ENCODE assay signal across 17 cellular contexts in genomic region chr3:197201840-197202452, GRCh38.
DNase-seq lines count a peak whose midpoint lies in the region; ATAC-seq, FAIRE-seq and TF ChIP-seq lines count a peak whose summit lies in the region.
"Had no signal": no experiment of that assay in that cellular context is flagged by ENCODE, and none has a peak within 500 bp of the region (broad histone marks: within the 10 kb centered on the region; RNA-seq: fewer than 3 reads in every experiment).

No MANE protein-coding gene starts in this region.

- no peak overlapping the region for H3K27ac ChIP-seq in RWPE2 (ENCODE audit: poor library complexity, severe bottlenecking)
- H3K27ac ChIP-seq: Peyer's patch, SJSA1 had no signal

- peak; percentile 20 for FAIRE-seq in GM12891 (lab: Jason Lieb, UNC)

- H3K36me3 ChIP-seq in Caco-2 (ENCODE audit: control insufficient read depth, insufficient read depth, low read length) (no peaks in the 10 kb centered on the region), RWPE2 (ENCODE audit: low read depth) (no peaks in the 10 kb centered on the region)
- H3K36me3 ChIP-seq: MG63, Peyer's patch, SJSA1 had no signal

- H3K4me3 Mint-ChIP-seq in Caco-2 (ENCODE audit: unreplicated experiment) (no peak overlapping the region), memory B cell (no peak overlapping the region)

- H3K4me1 Mint-ChIP-seq in Caco-2 (ENCODE audit: low read depth, unreplicated experiment) (peaks cover 12% of the 10 kb centered on the region), memory B cell (peaks cover 29% of the 10 kb centered on the region)

- H3K9me3 ChIP-seq in Caco-2 (no peaks in the 10 kb centered on the region), RWPE2 (ENCODE audit: severe bottlenecking) (no peaks in the 10 kb centered on the region)
- H3K9me3 ChIP-seq: MG63, Peyer's patch, SJSA1 had no signal

- no peak for TF ChIP-seq POLR2A in GM12891 (IDR thresholded peaks at IDR 0.05; ENCODE audit: low read depth, low read length)

- H3K4me3 ChIP-seq in Caco-2 (ENCODE audit: low read depth, low read length) (no peak overlapping the region), RWPE2 (ENCODE audit: severe bottlenecking) (no peak overlapping the region)
- H3K4me3 ChIP-seq: MG63, Peyer's patch, SJSA1 had no signal

- no peaks in the 10 kb centered on the region for H3K9me3 Mint-ChIP-seq in Caco-2 (ENCODE audit: unreplicated experiment)
- no peaks in the 10 kb centered on the region for H3K9me3 Mint-ChIP-seq in memory B cell
- H3K9me3 Mint-ChIP-seq: CD4-positive, CD25-positive, alpha-beta regulatory T cell had no signal

- DNase-seq in Caco-2 (no peak), GM12891 (ENCODE audit: insufficient read length, low spot score) (no peak), RWPE2 (ENCODE audit: low spot score) (no peak), memory B cell (ENCODE audit: low spot score in 2 of 2) (no peak), EL (no peak)
- DNase-seq: CD4-positive, CD25-positive, alpha-beta regulatory T cell; DMS79 treated with DMSO at 0.1 percent for 48 hours; MG63; NCI-H1048; NCI-H2029 treated with DMSO at 0.1 percent for 48 hours; NCI-H510A; NCI-H748 treated with DMSO at 0.1 percent for 48 hours; Peyer's patch; T-helper 1 cell had no signal

- intact Hi-C loops in Caco-2 (cut with micrococcal nuclease; ENCODE audit: unreplicated experiment), result no loop called here

- TF ChIP-seq CTCF in Caco-2 (IDR thresholded peaks at IDR 0.05; ENCODE audit: insufficient read depth in 1 of 2, low read depth in 1 of 2, low read length in 1 of 2, severe bottlenecking in 1 of 2, unreplicated experiment in 1 of 2) (no peak), RWPE2 (IDR thresholded peaks at IDR 0.05; ENCODE audit: poor library complexity, severe bottlenecking) (no peak)

- no TSS peak for BruUV-seq in Caco-2 (replicated peaks; lab: Mats Ljungman, UMichigan)

- ATAC-seq in RWPE2 (ENCODE audit: low read depth), result peak; percentile 41; the same call in 1 of the 3 replicates
- no peak for ATAC-seq in memory B cell (ENCODE audit: low read depth)
- no peak for ATAC-seq in GM21515 (IDR thresholded peaks at IDR 0.05; ENCODE audit: unreplicated experiment)
- no peak for ATAC-seq in GM21619 (IDR thresholded peaks at IDR 0.05; ENCODE audit: unreplicated experiment)

- no peaks in the 10 kb centered on the region for H3K27me3 Mint-ChIP-seq in Caco-2 (ENCODE audit: insufficient read depth, unreplicated experiment)
- H3K27me3 Mint-ChIP-seq in memory B cell, result no peaks in the 10 kb centered on the region
- H3K27me3 Mint-ChIP-seq: CD4-positive, CD25-positive, alpha-beta regulatory T cell had no signal

- H3K4me1 ChIP-seq in Caco-2, result no peaks in the 10 kb centered on the region; the same call in 1 of the 2 replicates
- H3K4me1 ChIP-seq in RWPE2 (ENCODE audit: insufficient read depth, poor library complexity, severe bottlenecking), result no peaks in the 10 kb centered on the region
- H3K4me1 ChIP-seq: SJSA1 had no signal

- H3K36me3 Mint-ChIP-seq in Caco-2 (ENCODE audit: insufficient read depth, unreplicated experiment) (peaks cover 26% of the 10 kb centered on the region), memory B cell (no peaks in the 10 kb centered on the region)

- H3K27me3 ChIP-seq in Caco-2 (replicated peaks; ENCODE audit: control insufficient read depth, insufficient read depth, low read length) (no peaks in the 10 kb centered on the region), RWPE2 (ENCODE audit: insufficient read depth, poor library complexity, severe bottlenecking) (no peaks in the 10 kb centered on the region)
- H3K27me3 ChIP-seq: MG63, Peyer's patch, SJSA1 had no signal

- H3K27ac Mint-ChIP-seq in Caco-2 (ENCODE audit: unreplicated experiment) (peak overlapping the region; percentile 48), memory B cell (peak overlapping the region; percentile 36)

- POLR2A ChIA-PET in Caco-2 (lab: Charles Lee), result no interaction called here

- CTCF ChIA-PET in Caco-2 (lab: Charles Lee), result no interaction called here

TF ChIP-seq in GM12891, 5 proteins besides CTCF, POLR2A, EP300 and RAD21:
- TF ChIP-seq POLR2AphosphoS5 (IDR thresholded peaks at IDR 0.05; ENCODE audit: low read depth, low read length) (no peak), PAX5 (IDR thresholded peaks at IDR 0.05; ENCODE audit: insufficient read depth, low read length, severe bottlenecking) (no peak), TAF1 (IDR thresholded peaks at IDR 0.05; ENCODE audit: low read depth, low read length) (no peak), POU2F2 (IDR thresholded peaks at IDR 0.05; ENCODE audit: low read depth, low read length) (no peak), SPI1 (IDR thresholded peaks at IDR 0.05; ENCODE audit: low read depth, low read length) (no peak)
